In genomic region chr10:72276013-72276387, GRCh38 we compare ENCODE assay signal across 8 cellular contexts. TPM values are rescaled to one million over a fixed set of nuclear protein-coding genes. Genes with fewer than 3 reads are reported as not detected.
DNase-seq lines count a peak whose midpoint lies in the region; ATAC-seq and TF ChIP-seq lines count a peak whose summit lies in the region.

No MANE protein-coding gene starts in this region.

- peaks cover 40% of the 10 kb centered on the region for H3F3A ChIP-seq in DOHH2 (ENCODE audit: control insufficient read depth, insufficient read depth)

- TF ChIP-seq CTCF in DOHH2 (IDR thresholded peaks at IDR 0.05; ENCODE audit: low read depth, low read length, poor library complexity, severe bottlenecking) (no peak), astrocyte of the spinal cord (IDR thresholded peaks at IDR 0.05; ENCODE audit: low read depth, low read length) (no peak), lower lobe of right lung (IDR thresholded peaks at IDR 0.05) (no peak), transverse colon (IDR thresholded peaks at IDR 0.05) (no peak)

- peak overlapping the region; percentile 96 for H3K4me2 ChIP-seq in DOHH2 (ENCODE audit: low read length)

- peak; percentile 54 to 83 for DNase-seq in NCI-H2081 (lab: John Stamatoyannopoulos, UW)
- DNase-seq in astrocyte of the spinal cord (ENCODE audit: low read depth, low spot score) = peak; percentile 35
- DNase-seq in lower lobe of right lung = peak; percentile 63
- DNase-seq in transverse colon = peak; percentile 66
- no peak for DNase-seq in HuH-7 (ENCODE audit: low spot score)

- peaks cover 18% of the 10 kb centered on the region; the same call in 1 of the 2 replicates for H4K20me1 ChIP-seq in DOHH2 (ENCODE audit: control insufficient read depth, insufficient read depth, low read depth, low read length)

- ATAC-seq in lower lobe of right lung (no peak), HG03097 (IDR thresholded peaks at IDR 0.05; ENCODE audit: low FRiP score, unreplicated experiment) (no peak), HG02610 (IDR thresholded peaks at IDR 0.05; ENCODE audit: unreplicated experiment) (no peak)

- peak overlapping the region; percentile 77 for H3K27ac ChIP-seq in DOHH2 (ENCODE audit: low read depth, low read length)
- peak overlapping the region; percentile 97 for H3K27ac ChIP-seq in lower lobe of right lung
- peak overlapping the region; percentile 96 to 97 (median 97) for H3K27ac ChIP-seq in transverse colon

- no peak for TF ChIP-seq EP300 in transverse colon (IDR thresholded peaks at IDR 0.05; ENCODE audit: low read depth)

- H3K36me3 ChIP-seq in DOHH2 (ENCODE audit: control insufficient read depth, low read length) (peaks cover 29% of the 10 kb centered on the region), lower lobe of right lung (peaks cover 23% of the 10 kb centered on the region), transverse colon (peaks cover 0 to 11% (median 5%) of the 10 kb centered on the region in 4 donors)

- H3K4me1 ChIP-seq in DOHH2 (ENCODE audit: control insufficient read depth, low read length) (peaks cover 38% of the 10 kb centered on the region), lower lobe of right lung (peaks cover 35% of the 10 kb centered on the region), transverse colon (peaks cover 9 to 45% (median 44%) of the 10 kb centered on the region in 4 donors)

- H3K4me3 ChIP-seq in DOHH2 (ENCODE audit: low read length) (peak overlapping the region; percentile 95), astrocyte of the spinal cord (ENCODE audit: low read depth, low read length) (peak overlapping the region; percentile 96), lower lobe of right lung (peak overlapping the region; percentile 86), transverse colon (peak overlapping the region in 3 of 4 donors; percentile 67 to 88 (median 82))

- peak; percentile 37 for TF ChIP-seq POLR2A in transverse colon (IDR thresholded peaks at IDR 0.05)

- 26 to 34% methylated on average over 3 to 4 of the region's 4 CpGs for WGBS in transverse colon (ENCODE audit: low coverage in 1 of 2), 2 donors

- no peaks in the 10 kb centered on the region for H3K9me2 ChIP-seq in DOHH2 (replicated peaks; ENCODE audit: control insufficient read depth, low read length)

- in situ Hi-C loops in astrocyte of the spinal cord (cut with HindIII; ENCODE audit: low sequenced_read_pairs) = no loop called here
- in situ Hi-C loops in transverse colon (cut with MboI; ENCODE audit: low pct_ligation_motif_present in 1 of 4, low pct_unique_long_range_greater_than_20kb in 1 of 4, low sequenced_read_pairs in 3 of 4) = no loop called here

- peaks cover 21% of the 10 kb centered on the region for H3K79me2 ChIP-seq in DOHH2 (ENCODE audit: control insufficient read depth, low read length)

- H3K9me3 ChIP-seq in DOHH2 (ENCODE audit: control insufficient read depth, insufficient read depth, low read length) (no peaks in the 10 kb centered on the region), lower lobe of right lung (no peaks in the 10 kb centered on the region), transverse colon (no peaks in the 10 kb centered on the region)

- no peaks in the 10 kb centered on the region; the same call in 1 of the 2 replicates for H3K27me3 ChIP-seq in DOHH2 (ENCODE audit: control insufficient read depth, low read length)
- H3K27me3 ChIP-seq in lower lobe of right lung (ENCODE audit: low read depth) = no peaks in the 10 kb centered on the region
- H3K27me3 ChIP-seq in transverse colon = no peaks in the 10 kb centered on the region

- intact Hi-C loops in lower lobe of right lung (cut with DNase I) (no loop called here), transverse colon (cut with DNase I; ENCODE audit: low total_unique reads) (no loop called here)

RNA-seq across cellular contexts. Expression of gene DDIT4, which starts 2.3 kb away (rescaled TPM):
- 161 TPM for total RNA-seq in lower lobe of right lung
- 100 to 1,000 TPM in 3 of 4 donors, 10 to 100 TPM in 1; 64.5 to 356 (median 150) TPM for total RNA-seq in transverse colon

RNA-seq across cellular contexts. Expression of gene ASCC1, which starts 59.9 kb away (rescaled TPM):
- total RNA-seq in lower lobe of right lung = 23.9 TPM
- 10 to 100 TPM; 13.4 to 34.0 (median 20.5) TPM for total RNA-seq in transverse colon
